Comparison of ENCODE assay signal across 7 cellular contexts in genomic region chr17:28041068-28041843, GRCh38. TPM values are rescaled to one million over a fixed set of nuclear protein-coding genes. Genes with fewer than 3 reads are reported as not detected.
A peak's percentile ranks its signal among the peaks of the same experiment; 100 is the strongest.
DNase-seq lines count a peak whose midpoint lies in the region; ATAC-seq and TF ChIP-seq lines count a peak whose summit lies in the region.

No MANE protein-coding gene starts in this region.

- H3K9me2 ChIP-seq in hepatocyte (replicated peaks; ENCODE audit: insufficient read depth), result no peaks in the 10 kb centered on the region

- H3K36me3 ChIP-seq in hepatocyte (replicated peaks; ENCODE audit: insufficient read depth, low read depth), result no peaks in the 10 kb centered on the region

- peak overlapping the region; percentile 75 for H2AFZ ChIP-seq in hepatocyte

- H3K4me3 ChIP-seq in astrocyte of the spinal cord (ENCODE audit: low read depth, low read length) (peak overlapping the region; percentile 89), hepatocyte (peak overlapping the region; percentile 86)

- WGBS in hepatocyte (ENCODE audit: low lambda C conversion rate, missing lambda C conversion rate), result under 1% methylated on average over 36 of the region's 43 CpGs

- in situ Hi-C loops in astrocyte of the spinal cord (cut with HindIII; ENCODE audit: low sequenced_read_pairs), result no loop called here

- H4K20me1 ChIP-seq in hepatocyte (ENCODE audit: insufficient read depth, poor library complexity, severe bottlenecking), result peaks cover 15% of the 10 kb centered on the region

- DNase-seq in NCI-H2029 treated with DMSO at 0.1 percent for 48 hours (lab: John Stamatoyannopoulos, UW) (peak; percentile 99), T1000 (lab: John Stamatoyannopoulos, UW) (peak; percentile 99), astrocyte of the spinal cord (ENCODE audit: low read depth, low spot score) (peak; percentile 100), hepatocyte (ENCODE audit: low spot score) (peak; percentile 100), renal cortical epithelial cell (ENCODE audit: low read depth) (peak; percentile 100)

- ATAC-seq in GM18511 (IDR thresholded peaks at IDR 0.05; ENCODE audit: unreplicated experiment) (peak; percentile 95), HG03025 (IDR thresholded peaks at IDR 0.05; ENCODE audit: low FRiP score, unreplicated experiment) (peak; percentile 89)

- TF ChIP-seq CTCF in astrocyte of the spinal cord (IDR thresholded peaks at IDR 0.05; ENCODE audit: low read depth, low read length) (no peak), hepatocyte (IDR thresholded peaks at IDR 0.05; ENCODE audit: poor library complexity) (no peak)

- H3K4me1 ChIP-seq in hepatocyte (ENCODE audit: insufficient read depth), result peaks cover 23% of the 10 kb centered on the region

- peaks cover 44% of the 10 kb centered on the region for H3K79me2 ChIP-seq in hepatocyte

- peak overlapping the region; percentile 95 for H3K4me2 ChIP-seq in hepatocyte

- peak overlapping the region; percentile 71 for H3K27ac ChIP-seq in hepatocyte

- no peaks in the 10 kb centered on the region for H3K27me3 ChIP-seq in hepatocyte

- H3K9me3 ChIP-seq in hepatocyte (ENCODE audit: low read depth), result no peaks in the 10 kb centered on the region

RNA-seq across cellular contexts. Expression of gene NLK, which starts 1.2 kb away (rescaled TPM):
- total RNA-seq in hepatocyte (24.9 and 29.1 TPM in 2 replicates), renal cortical epithelial cell (17.4 and 32.7 TPM in 2 replicates)
- polyA plus RNA-seq in hepatocyte, result 5.2 and 7.1 TPM in 2 replicates

Comparison
In these comparisons a context has a peak if more than half of its experiments do, and no peak if none do; other contexts are left out.
1. Peak in every context shown above with its lines: DNase-seq, ATAC-seq, H3K4me3 ChIP-seq and H3K27ac ChIP-seq.